In genomic region chr2:55986700-55987440, GRCh38 we compare ENCODE assay signal across 1 cellular context.
TF ChIP-seq lines count a peak whose summit lies in the region.

No MANE protein-coding gene starts in this region.

TF ChIP-seq in WTC11, 78 proteins besides CTCF, POLR2A, EP300 and RAD21 (continued from another document):
- TF ChIP-seq SMAD3 (CRISPR knock-in tag; IDR thresholded peaks at IDR 0.05; ENCODE audit: borderline replicate concordance) = no peak
- TF ChIP-seq E2F4 (CRISPR knock-in tag; IDR thresholded peaks at IDR 0.05; ENCODE audit: borderline replicate concordance, low read depth) = no peak
- TF ChIP-seq JAZF1 (CRISPR knock-in tag; IDR thresholded peaks at IDR 0.05) = no peak
- TF ChIP-seq TEAD1 (CRISPR knock-in tag; IDR thresholded peaks at IDR 0.05) = no peak
- no peak for TF ChIP-seq E2F1 (CRISPR knock-in tag; IDR thresholded peaks at IDR 0.05)
- TF ChIP-seq E2F5 (CRISPR knock-in tag; IDR thresholded peaks at IDR 0.05) = no peak
- no peak for TF ChIP-seq PRDM15 (CRISPR knock-in tag; IDR thresholded peaks at IDR 0.05)
- TF ChIP-seq AFF4 (CRISPR knock-in tag; IDR thresholded peaks at IDR 0.05; ENCODE audit: borderline replicate concordance) = no peak
- no peak for TF ChIP-seq EMX1 (CRISPR knock-in tag; IDR thresholded peaks at IDR 0.05)
- no peak for TF ChIP-seq ZNF396 (CRISPR knock-in tag; IDR thresholded peaks at IDR 0.05; ENCODE audit: borderline replicate concordance)
- TF ChIP-seq OVOL2 (CRISPR knock-in tag; IDR thresholded peaks at IDR 0.05; ENCODE audit: borderline replicate concordance) = no peak
- TF ChIP-seq MLX (CRISPR knock-in tag; IDR thresholded peaks at IDR 0.05) = no peak
- TF ChIP-seq CREM (CRISPR knock-in tag; IDR thresholded peaks at IDR 0.05) = no peak
- no peak for TF ChIP-seq NFE2L1 (CRISPR knock-in tag; IDR thresholded peaks at IDR 0.05)
- TF ChIP-seq NR3C1 (CRISPR knock-in tag; conservative IDR thresholded peaks at IDR 0.05; ENCODE audit: low read depth) = no peak
- no peak for TF ChIP-seq PREB (CRISPR knock-in tag; IDR thresholded peaks at IDR 0.05; ENCODE audit: borderline replicate concordance)
- TF ChIP-seq JUN (CRISPR knock-in tag; IDR thresholded peaks at IDR 0.05) = no peak
